Comparison of ENCODE assay signal across 14 cellular contexts in the genomic region with DNA sequence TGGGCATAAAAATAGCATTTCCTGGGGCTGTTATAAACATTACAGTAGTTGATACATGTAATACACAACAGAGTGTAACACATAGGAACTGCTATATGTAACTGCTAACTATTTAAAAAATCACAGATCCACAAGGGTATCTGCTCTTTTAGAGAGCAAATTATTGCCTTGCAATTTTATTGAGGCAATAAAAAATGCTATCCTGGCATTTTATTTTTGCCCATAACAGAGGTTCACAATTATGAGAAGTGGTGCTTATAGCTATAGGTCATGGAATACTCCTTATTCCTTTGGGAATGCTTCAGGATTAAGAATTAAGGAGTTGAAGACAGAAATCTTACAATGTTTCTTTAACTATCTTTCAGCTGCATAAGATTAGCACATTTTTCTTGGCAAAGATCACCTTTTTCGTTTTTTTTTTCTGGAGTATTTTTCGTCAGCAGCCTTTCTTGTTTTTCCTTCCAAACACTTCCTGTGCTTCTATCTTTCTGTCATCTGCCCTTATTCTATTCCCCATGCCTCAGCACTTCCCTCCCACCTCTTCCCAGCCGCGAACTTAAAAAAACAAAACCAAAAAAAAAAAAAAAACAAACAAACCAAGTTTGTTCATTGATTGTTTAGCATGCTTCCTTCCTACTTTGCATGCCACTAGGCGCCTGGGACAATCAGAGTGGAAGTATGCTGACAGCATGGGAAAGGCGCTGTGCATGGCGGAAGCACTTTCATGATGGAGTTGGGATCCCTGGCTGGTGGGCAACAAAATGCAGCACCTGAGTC.
A peak's percentile ranks its signal among the peaks of the same experiment; 100 is the strongest.
DNase-seq lines count a peak whose midpoint lies in the region; TF ChIP-seq lines count a peak whose summit lies in the region.
"Had no signal": no experiment of that assay in that cellular context is flagged by ENCODE, and none has a peak within 500 bp of the region (broad histone marks: within the 10 kb centered on the region; RNA-seq: fewer than 3 reads in every experiment).

No MANE protein-coding gene starts in this region.

- WGBS in GM23248 (ENCODE audit: low coverage in 1 of 2, low lambda C conversion rate in 2 of 2, missing lambda C conversion rate in 2 of 2), 2 experiments, result 23 to 27% methylated on average over 7 of the region's 7 CpGs

- in situ Hi-C loops in GM23248 (cut with MboI), result no loop called here

- H3K27ac ChIP-seq in GM23248, result no peak overlapping the region
- H3K27ac ChIP-seq in SJCRH30, result peak overlapping the region; percentile 29
- no peak overlapping the region for H3K27ac ChIP-seq in osteoblast (ENCODE audit: low read depth, low read length)
- H3K27ac ChIP-seq: BLaER1 treated with 17β-estradiol and CSF1 and Interleukin-3, amounts not matched to agents 10 nM and 100 nM had no signal

- H2AFZ ChIP-seq in GM23248, result peak overlapping the region; percentile 46; the same call in 1 of the 2 replicates
- H2AFZ ChIP-seq in osteoblast (ENCODE audit: low read length), result peak overlapping the region; percentile 1

- H3K27me3 ChIP-seq in GM23248 (replicated peaks; ENCODE audit: insufficient read depth) (no peaks in the 10 kb centered on the region), SJCRH30 (no peaks in the 10 kb centered on the region), osteoblast (ENCODE audit: insufficient read depth, low read length) (peaks cover 11% of the 10 kb centered on the region)
- H3K27me3 ChIP-seq: BLaER1 treated with 17β-estradiol and CSF1 and Interleukin-3, amounts not matched to agents 10 nM and 100 nM had no signal

- H3K4me3 ChIP-seq in GM23248 (peak overlapping the region; percentile 35), SJCRH30 (no peak overlapping the region), fibroblast of the aortic adventitia (ENCODE audit: low read depth, low read length) (no peak overlapping the region), osteoblast (ENCODE audit: insufficient read depth, low read length) (no peak overlapping the region)
- H3K4me3 ChIP-seq: BLaER1 treated with 17β-estradiol and CSF1 and Interleukin-3, amounts not matched to agents 10 nM and 100 nM had no signal

- no peak for TF ChIP-seq CTCF in fibroblast of the aortic adventitia (IDR thresholded peaks at IDR 0.05; ENCODE audit: insufficient read depth, low read length)
- TF ChIP-seq CTCF in osteoblast (IDR thresholded peaks at IDR 0.05; ENCODE audit: extremely low read depth, low read depth, low read length), result no peak

- H4K20me1 ChIP-seq in GM23248 (ENCODE audit: insufficient read depth), result no peaks in the 10 kb centered on the region
- H4K20me1 ChIP-seq in osteoblast (ENCODE audit: insufficient read depth, low read length), result no peaks in the 10 kb centered on the region
- H4K20me1 ChIP-seq: BLaER1 treated with 17β-estradiol and CSF1 and Interleukin-3, amounts not matched to agents 10 nM and 100 nM had no signal

- no peaks in the 10 kb centered on the region for H3K9me2 ChIP-seq in GM23248 (ENCODE audit: insufficient read depth)

- H3K4me1 ChIP-seq in GM23248 (ENCODE audit: insufficient read depth) (peaks cover 8% of the 10 kb centered on the region), SJCRH30 (peaks cover 19% of the 10 kb centered on the region), osteoblast (ENCODE audit: insufficient read depth, low read length) (no peaks in the 10 kb centered on the region)

- DNase-seq in GM23248 (peak; percentile 32), SJCRH30 (no peak), fibroblast of the aortic adventitia (ENCODE audit: low read depth) (peak; percentile 35), osteoblast (ENCODE audit: insufficient read length, low spot score, missing footprints) (no peak), erythroblast (lab: John Stamatoyannopoulos, UW) (no peak), foreskin melanocyte (no peak), AML-193 (lab: John Stamatoyannopoulos, UW) (no peak)
- DNase-seq: activated CD4-positive, alpha-beta T cell treated with anti-CD3 and anti-CD28 coated beads for 1 hour; caudate nucleus; glutamatergic neuron; HFFc6; KBM-7; NCI-H1048 had no signal

- H3K36me3 ChIP-seq in GM23248 (ENCODE audit: low read depth), result no peaks in the 10 kb centered on the region
- no peaks in the 10 kb centered on the region for H3K36me3 ChIP-seq in SJCRH30
- no peaks in the 10 kb centered on the region for H3K36me3 ChIP-seq in osteoblast (ENCODE audit: insufficient read depth, low read length)
- H3K36me3 ChIP-seq: BLaER1 treated with 17β-estradiol and CSF1 and Interleukin-3, amounts not matched to agents 10 nM and 100 nM had no signal

- H3K9me3 ChIP-seq in GM23248 (ENCODE audit: low read depth) (no peaks in the 10 kb centered on the region), SJCRH30 (replicated peaks) (no peaks in the 10 kb centered on the region), osteoblast (ENCODE audit: low read depth, low read length) (no peaks in the 10 kb centered on the region)
- H3K9me3 ChIP-seq: BLaER1 treated with 17β-estradiol and CSF1 and Interleukin-3, amounts not matched to agents 10 nM and 100 nM had no signal

- H3K79me2 ChIP-seq in GM23248 (ENCODE audit: insufficient read depth) (no peaks in the 10 kb centered on the region), osteoblast (ENCODE audit: insufficient read depth, low read length) (no peaks in the 10 kb centered on the region)

- no peaks in the 10 kb centered on the region for H3F3A ChIP-seq in GM23248 (ENCODE audit: insufficient read depth)

- TF ChIP-seq POLR2A in erythroblast (IDR thresholded peaks at IDR 0.05; ENCODE audit: low read length), result no peak

- H3K9ac ChIP-seq in GM23248, result no peak overlapping the region
- H3K9ac ChIP-seq: BLaER1 treated with 17β-estradiol and CSF1 and Interleukin-3, amounts not matched to agents 10 nM and 100 nM had no signal

- H3K4me2 ChIP-seq in GM23248 (ENCODE audit: unreplicated experiment) (peak overlapping the region; percentile 49), osteoblast (ENCODE audit: insufficient read depth, low read length) (peak overlapping the region; percentile 13)

Comparison
In these comparisons a context has a peak if more than half of its experiments do, and no peak if none do; other contexts are left out.
1. DNase-seq: peak in GM23248 (single experiment) and fibroblast of the aortic adventitia (single experiment); none in SJCRH30 (0 of 2), osteoblast (single experiment), erythroblast (0 of 2), foreskin melanocyte (single experiment) and AML-193 (0 of 2).